Comparison of ENCODE assay signal across 30 cellular contexts in genomic region chr1:82337635-82338034, GRCh38.
DNase-seq lines count a peak whose midpoint lies in the region; ATAC-seq, FAIRE-seq and TF ChIP-seq lines count a peak whose summit lies in the region.
"Had no signal": no experiment of that assay in that cellular context is flagged by ENCODE, and none has a peak within 500 bp of the region (broad histone marks: within the 10 kb centered on the region; RNA-seq: fewer than 3 reads in every experiment).

No MANE protein-coding gene starts in this region.

- BruUV-seq in GM12878 (replicated peaks; lab: Mats Ljungman, UMichigan) = no TSS peak
- BruUV-seq in HepG2 (replicated peaks; lab: Mats Ljungman, UMichigan) = no TSS peak

- TF ChIP-seq CTCF in GM12878 (IDR thresholded peaks at IDR 0.05 in 2 of 3, conservative IDR thresholded peaks at IDR 0.05 in 1 of 3; ENCODE audit: control insufficient read depth in 2 of 3, extremely low read depth in 1 of 3, insufficient read depth in 1 of 3, low read depth in 3 of 3, low read length in 3 of 3) (no peak), gastroesophageal sphincter (IDR thresholded peaks at IDR 0.05) (no peak), HepG2 (CRISPR knock-in tag; IDR thresholded peaks at IDR 0.05) (no peak)
- TF ChIP-seq CTCF in CD8-positive, alpha-beta T cell (IDR thresholded peaks at IDR 0.05) = no peak

- H3K27ac ChIP-seq in GM12878 (ENCODE audit: control insufficient read depth, insufficient read depth) = no peak overlapping the region
- no peak overlapping the region for H3K27ac ChIP-seq in gastroesophageal sphincter
- H3K27ac ChIP-seq in CD8-positive, alpha-beta T cell (ENCODE audit: low read depth, low read length) = no peak overlapping the region
- H3K27ac ChIP-seq in HepG2 (ENCODE audit: extremely low read length, insufficient read depth, low read length) = no peak overlapping the region
- H3K27ac ChIP-seq: brain microvascular endothelial cell, heart left ventricle, neutrophil, prostate gland, sigmoid colon, tibial artery had no signal

- H3K9me3 ChIP-seq in GM12878 (replicated peaks; ENCODE audit: control insufficient read depth, insufficient read depth, low read length) (no peaks in the 10 kb centered on the region), gastroesophageal sphincter (no peaks in the 10 kb centered on the region), HepG2 (ENCODE audit: low read length) (peaks cover 68% of the 10 kb centered on the region)
- no peaks in the 10 kb centered on the region for H3K9me3 ChIP-seq in CD8-positive, alpha-beta T cell (ENCODE audit: low read length)
- H3K9me3 ChIP-seq: heart left ventricle, neutrophil, prostate gland, sigmoid colon, tibial artery had no signal

- in situ Hi-C loops in GM12878 (cut with MboI) = no loop called here
- in situ Hi-C loops in HepG2 (cut with HindIII; ENCODE audit: extremely low pct_ligation_motif_present, low pct_unique_long_range_greater_than_20kb) = no loop called here

- CTCF ChIA-PET in GM12878 (lab: Yijun Ruan, JAX) (interaction anchor here (1.0 kb wide), 1 partner anchor 76 kb away, joined by 3 read pairs; no protein-coding TSS in a partner anchor), HepG2 (lab: Yijun Ruan, JAX; ENCODE audit: low intra/inter-chr PET ratio, low total read pairs) (no interaction called here)
- CTCF ChIA-PET in CD8-positive, alpha-beta T cell (lab: Charles Lee) = no interaction called here

- WGBS in GM12878 (ENCODE audit: insufficient coverage, insufficient replicate concordance, low lambda C conversion rate, missing lambda C conversion rate) = 4% methylated on average over 1 of the region's 1 CpG
- 83 to 89% methylated on average over 1 of the region's 1 CpG for WGBS in gastroesophageal sphincter (ENCODE audit: low coverage in 1 of 2), 2 donors
- WGBS in HepG2 (ENCODE audit: low lambda C conversion rate) = 6% methylated on average over 1 of the region's 1 CpG

- ATAC-seq in GM18870 (IDR thresholded peaks at IDR 0.05; ENCODE audit: unreplicated experiment) = peak; percentile 88
- peak; percentile 89 for ATAC-seq in HG02610 (IDR thresholded peaks at IDR 0.05; ENCODE audit: unreplicated experiment)
- peak; percentile 70 for ATAC-seq in HG03135 (IDR thresholded peaks at IDR 0.05; ENCODE audit: unreplicated experiment)
- peak; percentile 90 for ATAC-seq in GM12878
- ATAC-seq in gastroesophageal sphincter = no peak
- ATAC-seq in CD8-positive, alpha-beta T cell = no peak
- no peak for ATAC-seq in natural killer cell treated with Interleukin-12 subunit alpha and Interleukin-12 subunit beta and Interleukin-15 and Interleukin-18, amount 100 ng/mL, for 72 hours
- no peak for ATAC-seq in HepG2
- ATAC-seq: activated CD8-positive, alpha-beta memory T cell treated with anti-CD3 and anti-CD28 coated beads, Interleukin-2, amount 10 ng/mL, durations not matched to agents 7 days and 5 days; activated T-cell treated with anti-CD3 and anti-CD28 coated beads, Interleukin-2, amount 50 U/mL, for 72 hours; heart left ventricle; WTC11 had no signal

- TF ChIP-seq POLR2A in GM12878 (IDR thresholded peaks at IDR 0.05; ENCODE audit: low read depth, low read length) (no peak), gastroesophageal sphincter (IDR thresholded peaks at IDR 0.05) (no peak), HepG2 (IDR thresholded peaks at IDR 0.05; ENCODE audit: insufficient read depth in 1 of 2, low read depth in 2 of 2, low read length in 2 of 2) (no peak)

- POLR2A ChIA-PET in GM12878 (lab: Charles Lee) = no interaction called here
- POLR2A ChIA-PET in CD8-positive, alpha-beta T cell (lab: Charles Lee) = no interaction called here
- POLR2A ChIA-PET in HepG2 (lab: Yijun Ruan, JAX) = no interaction called here

- no peak overlapping the region for H3K27ac Mint-ChIP-seq in CD8-positive, alpha-beta T cell
- no peak overlapping the region for H3K27ac Mint-ChIP-seq in natural killer cell treated with Interleukin-12 subunit alpha and Interleukin-12 subunit beta and Interleukin-15 and Interleukin-18, amount 100 ng/mL, for 72 hours
- H3K27ac Mint-ChIP-seq: activated CD8-positive, alpha-beta memory T cell treated with anti-CD3 and anti-CD28 coated beads, Interleukin-2, amount 10 ng/mL, durations not matched to agents 7 days and 5 days; activated T-cell treated with anti-CD3 and anti-CD28 coated beads, Interleukin-2, amount 50 U/mL, for 72 hours; CD14-positive monocyte; stimulated activated naive CD8-positive, alpha-beta T cell treated with anti-CD3 and anti-CD28 coated beads, Interleukin-15, Interleukin-2, amounts not matched to agents 100 ng/mL and 50 ng/mL, for 24 hours; WTC11 had no signal

- TF ChIP-seq EP300 in GM12878 (IDR thresholded peaks at IDR 0.05; ENCODE audit: borderline replicate concordance in 1 of 2, control insufficient read depth in 1 of 2, low read depth in 2 of 2, low read length in 2 of 2) = 0 out of 4 replicates have a peak, but pooled peaks of 1 of the 2 experiments have one; percentile 14
- TF ChIP-seq EP300 in gastroesophageal sphincter (IDR thresholded peaks at IDR 0.05) = no peak
- TF ChIP-seq EP300 in HepG2 (IDR thresholded peaks at IDR 0.05; ENCODE audit: low read depth in 2 of 2, low read length in 2 of 2) = no peak
- no peak for TF ChIP-seq EP300 in HepG2 (CRISPR knock-in tag; IDR thresholded peaks at IDR 0.05; ENCODE audit: borderline replicate concordance)

- SMC1A ChIA-PET in GM12878 (lab: Charles Lee; ENCODE audit: uncharacterized antibody, unreplicated experiment) = interaction anchor here (0.7 to 1.4 kb wide), 5 partner anchors 16 to 185 kb away, joined by 3 read pairs; no protein-coding TSS in a partner anchor

- H3K4me3 ChIP-seq in GM12878 (no peak overlapping the region), gastroesophageal sphincter (no peak overlapping the region), HepG2 (replicated peaks in 1 of 3; ENCODE audit: insufficient read depth in 1 of 3, low read depth in 2 of 3, low read length in 3 of 3) (no peak overlapping the region)
- no peak overlapping the region for H3K4me3 ChIP-seq in CD8-positive, alpha-beta T cell (ENCODE audit: low read depth, low read length)
- H3K4me3 ChIP-seq: heart left ventricle, prostate gland, sigmoid colon, tibial artery had no signal

- no peaks in the 10 kb centered on the region for H3K36me3 ChIP-seq in GM12878 (ENCODE audit: control insufficient read depth in 2 of 2, insufficient read depth in 2 of 2, low read length in 1 of 2)
- no peaks in the 10 kb centered on the region for H3K36me3 ChIP-seq in gastroesophageal sphincter
- H3K36me3 ChIP-seq in CD8-positive, alpha-beta T cell (ENCODE audit: insufficient read depth, low read length) = no peaks in the 10 kb centered on the region
- H3K36me3 ChIP-seq in HepG2 (replicated peaks in 1 of 2; ENCODE audit: control insufficient read depth in 1 of 2, insufficient read depth in 2 of 2, low read length in 2 of 2) = no peaks in the 10 kb centered on the region
- H3K36me3 ChIP-seq: brain microvascular endothelial cell, heart left ventricle, neutrophil, prostate gland, sigmoid colon, tibial artery had no signal

- H3K9me3 Mint-ChIP-seq in CD8-positive, alpha-beta T cell = no peaks in the 10 kb centered on the region
- H3K9me3 Mint-ChIP-seq in natural killer cell treated with Interleukin-12 subunit alpha and Interleukin-12 subunit beta and Interleukin-15 and Interleukin-18, amount 100 ng/mL, for 72 hours = peaks cover 16% of the 10 kb centered on the region

- no peaks in the 10 kb centered on the region for H3K27me3 Mint-ChIP-seq in CD8-positive, alpha-beta T cell (ENCODE audit: low read depth)
- H3K27me3 Mint-ChIP-seq in natural killer cell treated with Interleukin-12 subunit alpha and Interleukin-12 subunit beta and Interleukin-15 and Interleukin-18, amount 100 ng/mL, for 72 hours = no peaks in the 10 kb centered on the region
- H3K27me3 Mint-ChIP-seq: activated CD8-positive, alpha-beta memory T cell treated with anti-CD3 and anti-CD28 coated beads, Interleukin-2, amount 10 ng/mL, durations not matched to agents 7 days and 5 days had no signal

- no peaks in the 10 kb centered on the region for H3K4me1 ChIP-seq in GM12878 (ENCODE audit: control insufficient read depth, insufficient read depth, low read length)
- no peaks in the 10 kb centered on the region for H3K4me1 ChIP-seq in gastroesophageal sphincter
- no peaks in the 10 kb centered on the region for H3K4me1 ChIP-seq in CD8-positive, alpha-beta T cell (ENCODE audit: insufficient read depth, low read length)
- H3K4me1 ChIP-seq in HepG2 (ENCODE audit: insufficient read depth, low read length) = no peaks in the 10 kb centered on the region
- H3K4me1 ChIP-seq: heart left ventricle, prostate gland, sigmoid colon had no signal

- no peaks in the 10 kb centered on the region for H3K36me3 Mint-ChIP-seq in CD8-positive, alpha-beta T cell
- H3K36me3 Mint-ChIP-seq in natural killer cell treated with Interleukin-12 subunit alpha and Interleukin-12 subunit beta and Interleukin-15 and Interleukin-18, amount 100 ng/mL, for 72 hours = no peaks in the 10 kb centered on the region
- H3K36me3 Mint-ChIP-seq: activated CD8-positive, alpha-beta memory T cell treated with anti-CD3 and anti-CD28 coated beads, Interleukin-2, amount 10 ng/mL, durations not matched to agents 7 days and 5 days; CD14-positive monocyte; WTC11 had no signal

- H4K20me1 ChIP-seq in GM12878 (ENCODE audit: control insufficient read depth, insufficient read depth) (no peaks in the 10 kb centered on the region), HepG2 (ENCODE audit: insufficient read depth, low read length) (no peaks in the 10 kb centered on the region)

- no peak for DNase-seq in GM12878 (ENCODE audit: low read depth, low spot score)
- no peak for DNase-seq in CD8-positive, alpha-beta T cell
- no peak for DNase-seq in natural killer cell treated with Interleukin-12 subunit alpha and Interleukin-12 subunit beta and Interleukin-15 and Interleukin-18, amount 100 ng/mL, for 72 hours (ENCODE audit: low spot score)
- no peak for DNase-seq in HepG2 (ENCODE audit: low spot score)
- DNase-seq: activated CD4-positive, alpha-beta T cell treated with anti-CD3 and anti-CD28 coated beads, Interleukin-2, amount 50 U/mL, for 1 hour; activated CD8-positive, alpha-beta memory T cell treated with anti-CD3 and anti-CD28 coated beads, Interleukin-2, amount 10 ng/mL, durations not matched to agents 7 days and 5 days; activated naive CD4-positive, alpha-beta T cell treated with Interleukin-2 at 50 U/mL for 16 hours; activated T-cell treated with anti-CD3 and anti-CD28 coated beads, Interleukin-2, amount 50 U/mL, for 72 hours; brain microvascular endothelial cell; effector CD8-positive, alpha-beta T cell; heart left ventricle; KBM-7; mammary epithelial cell; NCI-H1436; NCI-H510A treated with DMSO at 0.1 percent for 48 hours; SHP77; sigmoid colon; SW 1271; tibial artery had no signal

- no peaks in the 10 kb centered on the region for H3K4me1 Mint-ChIP-seq in CD8-positive, alpha-beta T cell (ENCODE audit: low read depth)
- no peaks in the 10 kb centered on the region for H3K4me1 Mint-ChIP-seq in natural killer cell treated with Interleukin-12 subunit alpha and Interleukin-12 subunit beta and Interleukin-15 and Interleukin-18, amount 100 ng/mL, for 72 hours (ENCODE audit: low read depth in 2 of 2)
- H3K4me1 Mint-ChIP-seq: activated CD8-positive, alpha-beta memory T cell treated with anti-CD3 and anti-CD28 coated beads, Interleukin-2, amount 10 ng/mL, durations not matched to agents 7 days and 5 days had no signal

- RAD21 ChIA-PET in GM12878 (lab: Charles Lee; ENCODE audit: unreplicated experiment) = interaction anchor here (1.1 kb wide), 2 partner anchors 16 to 249 kb away, joined by 3 read pairs; no protein-coding TSS in a partner anchor

- H3K4me2 ChIP-seq in GM12878 (ENCODE audit: control insufficient read depth, insufficient read depth) (no peak overlapping the region), HepG2 (ENCODE audit: low read depth, low read length) (no peak overlapping the region)

- H3K9ac ChIP-seq in GM12878 (ENCODE audit: control insufficient read depth, insufficient read depth, low read length) (no peak overlapping the region), HepG2 (ENCODE audit: insufficient read depth, low read depth, low read length) (no peak overlapping the region)

- H2AFZ ChIP-seq in GM12878 (ENCODE audit: control insufficient read depth, low read depth, low read length) (no peak overlapping the region), HepG2 (ENCODE audit: low read length) (no peak overlapping the region)

- intact Hi-C loops in GM12878 (cut with micrococcal nuclease; ENCODE audit: unreplicated experiment) (no loop called here), HepG2 (cut with micrococcal nuclease; ENCODE audit: unreplicated experiment) (no loop called here)
- intact Hi-C loops in CD8-positive, alpha-beta T cell (cut with DNase I, micrococcal nuclease) = no loop called here

- no peak overlapping the region for H3K4me3 Mint-ChIP-seq in CD8-positive, alpha-beta T cell
- no peak overlapping the region for H3K4me3 Mint-ChIP-seq in natural killer cell treated with Interleukin-12 subunit alpha and Interleukin-12 subunit beta and Interleukin-15 and Interleukin-18, amount 100 ng/mL, for 72 hours
- H3K4me3 Mint-ChIP-seq: activated CD8-positive, alpha-beta memory T cell treated with anti-CD3 and anti-CD28 coated beads, Interleukin-2, amount 10 ng/mL, durations not matched to agents 7 days and 5 days; activated T-cell treated with anti-CD3 and anti-CD28 coated beads, Interleukin-2, amount 50 U/mL, for 72 hours; CD14-positive monocyte; stimulated activated naive CD8-positive, alpha-beta T cell treated with anti-CD3 and anti-CD28 coated beads, Interleukin-15, Interleukin-2, amounts not matched to agents 100 ng/mL and 50 ng/mL, for 24 hours; WTC11 had no signal

- no peaks in the 10 kb centered on the region for H3K27me3 ChIP-seq in GM12878 (replicated peaks in 1 of 2; ENCODE audit: control insufficient read depth in 2 of 2, insufficient read depth in 2 of 2, low read length in 1 of 2)
- no peaks in the 10 kb centered on the region for H3K27me3 ChIP-seq in gastroesophageal sphincter
- no peaks in the 10 kb centered on the region for H3K27me3 ChIP-seq in CD8-positive, alpha-beta T cell (ENCODE audit: insufficient read depth, low read length)
- no peaks in the 10 kb centered on the region for H3K27me3 ChIP-seq in HepG2 (ENCODE audit: control insufficient read depth in 1 of 2, insufficient read depth in 2 of 2, low read length in 2 of 2)
- H3K27me3 ChIP-seq: brain microvascular endothelial cell, heart left ventricle, neutrophil, sigmoid colon, tibial artery had no signal

- no peaks in the 10 kb centered on the region for H3K79me2 ChIP-seq in GM12878 (ENCODE audit: control insufficient read depth, insufficient read depth, low read length)
- no peaks in the 10 kb centered on the region for H3K79me2 ChIP-seq in HepG2 (ENCODE audit: insufficient read depth, low read length)

- TF ChIP-seq RAD21 in GM12878 (IDR thresholded peaks at IDR 0.05; ENCODE audit: insufficient read depth, low read depth, low read length) (no peak), HepG2 (CRISPR knock-in tag; IDR thresholded peaks at IDR 0.05) (no peak)

- no peak for FAIRE-seq in GM12878 (lab: Jason Lieb, UNC)
- FAIRE-seq in HepG2 (lab: Jason Lieb, UNC) = no peak
- FAIRE-seq: GM19239, H54 had no signal

Comparison
In these comparisons a context has a peak if more than half of its experiments do, and no peak if none do; other contexts are left out.
1. ATAC-seq: peak in GM18870 (single experiment), HG02610 (single experiment), HG03135 (single experiment) and GM12878 (single experiment); none in gastroesophageal sphincter (single experiment), CD8-positive, alpha-beta T cell (single experiment), natural killer cell treated with Interleukin-12 subunit alpha and Interleukin-12 subunit beta and Interleukin-15 and Interleukin-18, amount 100 ng/mL, for 72 hours (0 of 2) and HepG2 (single experiment).